ENCODE assay signal across 8 cellular contexts in the genomic region with DNA sequence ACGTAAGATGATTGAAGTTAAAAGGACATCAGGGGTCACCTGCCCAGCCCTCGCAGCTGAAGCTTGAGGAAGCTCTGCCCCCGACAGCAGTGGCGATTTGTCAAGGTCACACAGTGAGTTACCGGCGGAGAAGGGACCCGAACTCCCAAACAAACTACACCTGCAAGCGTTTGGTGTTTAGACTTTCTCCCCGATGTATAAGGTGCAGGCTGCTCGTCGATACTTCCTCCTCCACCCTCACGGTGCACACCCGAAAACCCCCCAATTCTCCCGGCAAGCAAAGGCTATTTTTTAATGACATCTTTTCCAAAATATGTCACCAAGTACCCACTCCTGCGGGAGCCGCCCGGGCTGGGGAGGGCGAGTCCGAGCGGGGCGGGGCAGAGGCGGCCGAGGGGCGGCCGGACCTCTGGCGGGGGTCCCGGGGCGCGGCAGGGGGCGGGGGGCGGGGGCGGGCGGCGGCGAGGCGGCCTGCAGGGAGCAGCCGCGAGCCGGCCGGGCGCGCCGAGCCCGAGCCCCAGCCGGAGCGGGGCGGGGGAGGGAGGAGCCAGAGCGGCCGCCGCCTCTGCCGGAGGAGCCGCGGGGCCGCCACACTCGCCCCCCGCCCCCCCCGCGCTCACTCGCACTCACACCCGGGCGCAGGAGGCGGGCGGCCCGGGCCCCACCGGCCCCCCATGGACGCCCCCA.
DNase-seq lines count a peak whose midpoint lies in the region; ATAC-seq and TF ChIP-seq lines count a peak whose summit lies in the region.

A gene with protein sequence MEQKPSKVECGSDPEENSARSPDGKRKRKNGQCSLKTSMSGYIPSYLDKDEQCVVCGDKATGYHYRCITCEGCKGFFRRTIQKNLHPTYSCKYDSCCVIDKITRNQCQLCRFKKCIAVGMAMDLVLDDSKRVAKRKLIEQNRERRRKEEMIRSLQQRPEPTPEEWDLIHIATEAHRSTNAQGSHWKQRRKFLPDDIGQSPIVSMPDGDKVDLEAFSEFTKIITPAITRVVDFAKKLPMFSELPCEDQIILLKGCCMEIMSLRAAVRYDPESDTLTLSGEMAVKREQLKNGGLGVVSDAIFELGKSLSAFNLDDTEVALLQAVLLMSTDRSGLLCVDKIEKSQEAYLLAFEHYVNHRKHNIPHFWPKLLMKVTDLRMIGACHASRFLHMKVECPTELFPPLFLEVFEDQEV (plus strand): TSS at position 619 of the 687 bp plus-strand sequence. CDS start 11,524 bp downstream, outside the sequence.

- no peaks in the 10 kb centered on the region for H3K9me2 ChIP-seq in DOHH2 (replicated peaks; ENCODE audit: control insufficient read depth, low read length)

- in situ Hi-C loops in HAP-1 (cut with MboI; ENCODE audit: low sequenced_read_pairs), result no loop called here

- H3K4me3 ChIP-seq in DOHH2 (ENCODE audit: low read length) (peak within 1 kb of the TSS; percentile 87), HAP-1 (peak within 1 kb of the TSS; percentile 94)
- H3K4me3 ChIP-seq in effector memory CD4-positive, alpha-beta T cell (ENCODE audit: insufficient read depth, low read depth, low read length, poor library complexity, severe bottlenecking), result peak within 1 kb of the TSS; percentile 91

- peaks cover 31% of the 10 kb centered on the region for H3K4me1 ChIP-seq in DOHH2 (ENCODE audit: control insufficient read depth, low read length)
- H3K4me1 ChIP-seq in HAP-1, result peaks cover 30% of the 10 kb centered on the region
- H3K4me1 ChIP-seq in effector memory CD4-positive, alpha-beta T cell (ENCODE audit: control insufficient read depth, insufficient read depth, low read length, poor library complexity, severe bottlenecking), result peaks cover 40% of the 10 kb centered on the region

- H3K9me3 ChIP-seq in DOHH2 (ENCODE audit: control insufficient read depth, insufficient read depth, low read length), result no peaks in the 10 kb centered on the region
- H3K9me3 ChIP-seq in HAP-1, result no peaks in the 10 kb centered on the region
- no peaks in the 10 kb centered on the region for H3K9me3 ChIP-seq in effector memory CD4-positive, alpha-beta T cell (ENCODE audit: control insufficient read depth, low read length)

- H3K4me2 ChIP-seq in DOHH2 (ENCODE audit: low read length), result peak within 1 kb of the TSS; percentile 86

- H3K79me2 ChIP-seq in DOHH2 (ENCODE audit: control insufficient read depth, low read length), result no peaks in the 10 kb centered on the region

- no peaks in the 10 kb centered on the region for H4K20me1 ChIP-seq in DOHH2 (ENCODE audit: control insufficient read depth, insufficient read depth, low read depth, low read length)

- ATAC-seq in GM18907 (IDR thresholded peaks at IDR 0.05; ENCODE audit: unreplicated experiment), result no peak

- DNase-seq in HAP-1 (ENCODE audit: low spot score in 2 of 2) (peak in 1 of 2 experiments; percentile 74), NCI-H2171 (lab: John Stamatoyannopoulos, UW) (peak; percentile 44), medulla oblongata (ENCODE audit: extremely low spot score) (peak; percentile 85)
- DNase-seq in activated CD8-positive, alpha-beta memory T cell treated with anti-CD3 and anti-CD28 coated beads for 4 hours (ENCODE audit: low read depth in 2 of 2), result peak; percentile 27 to 30
- peak; percentile 51 to 59 (median 51) for DNase-seq in effector memory CD4-positive, alpha-beta T cell
- DNase-seq in stimulated activated CD8-positive, alpha-beta memory T cell treated with anti-CD3 and anti-CD28 coated beads, Interleukin-12 subunit alpha, Interleukin-12 subunit beta, amount 100 ng/mL, for 4 hours (ENCODE audit: low read depth), result peak; percentile 57

- H3K36me3 ChIP-seq in DOHH2 (ENCODE audit: control insufficient read depth, low read length) (no peaks in the 10 kb centered on the region), HAP-1 (replicated peaks) (no peaks in the 10 kb centered on the region)
- no peaks in the 10 kb centered on the region for H3K36me3 ChIP-seq in effector memory CD4-positive, alpha-beta T cell (ENCODE audit: control insufficient read depth, insufficient read depth, low read length)

- H3K27me3 ChIP-seq in DOHH2 (ENCODE audit: control insufficient read depth, low read length) (peaks cover 49% of the 10 kb centered on the region), HAP-1 (ENCODE audit: low read depth) (no peaks in the 10 kb centered on the region)
- H3K27me3 ChIP-seq in effector memory CD4-positive, alpha-beta T cell (replicated peaks; ENCODE audit: control insufficient read depth, insufficient read depth, low read length, poor library complexity, severe bottlenecking), result no peaks in the 10 kb centered on the region

- H3K27ac ChIP-seq in DOHH2 (ENCODE audit: low read depth, low read length), result no peak within 1 kb of the TSS
- peak within 1 kb of the TSS; percentile 75 for H3K27ac ChIP-seq in effector memory CD4-positive, alpha-beta T cell (ENCODE audit: insufficient read depth, low read length, poor library complexity, severe bottlenecking)

- TF ChIP-seq CTCF in DOHH2 (IDR thresholded peaks at IDR 0.05; ENCODE audit: low read depth, low read length, poor library complexity, severe bottlenecking), result no peak

- no peaks in the 10 kb centered on the region for H3F3A ChIP-seq in DOHH2 (ENCODE audit: control insufficient read depth, insufficient read depth)
